ENCODE assay signal across 2 cellular contexts in the genomic region with DNA sequence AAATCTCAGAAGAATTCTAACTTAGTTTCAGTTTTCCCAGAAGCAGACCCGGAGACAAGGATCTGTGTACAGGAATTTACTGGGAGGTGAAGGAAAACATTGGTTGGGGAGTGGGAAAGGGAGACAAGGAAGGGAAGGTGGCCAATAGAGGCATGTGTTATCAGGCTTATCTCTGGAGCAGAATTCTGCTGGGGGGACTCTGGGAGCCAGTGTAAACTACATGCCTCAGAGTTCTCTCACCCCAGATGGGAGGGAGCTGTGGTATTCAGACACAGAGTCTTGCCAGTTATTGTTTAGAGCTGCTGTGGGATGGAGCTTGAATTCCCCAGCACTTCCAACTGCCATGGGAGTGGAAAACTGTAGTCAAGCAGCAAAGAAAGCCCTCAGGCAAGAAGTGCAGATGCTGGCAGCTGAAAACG.
TF ChIP-seq lines count a peak whose summit lies in the region.

No MANE protein-coding gene starts in this region.

TF ChIP-seq in K562, 482 proteins besides CTCF, POLR2A, EP300 and RAD21:
- peak; percentile 33; the same call in 1 of the 2 replicates for TF ChIP-seq ARID1B (IDR thresholded peaks at IDR 0.05)
- TF ChIP-seq CTBP1 (IDR thresholded peaks at IDR 0.05; ENCODE audit: borderline replicate concordance): no peak

TF ChIP-seq in GM12891, 5 proteins besides CTCF, POLR2A, EP300 and RAD21:
- TF ChIP-seq PAX5 (IDR thresholded peaks at IDR 0.05; ENCODE audit: insufficient read depth, low read length, severe bottlenecking) (no peak), POU2F2 (IDR thresholded peaks at IDR 0.05; ENCODE audit: low read depth, low read length) (no peak), SPI1 (IDR thresholded peaks at IDR 0.05; ENCODE audit: low read depth, low read length) (no peak)
